8 cellular contexts compared by ENCODE assay signal in the genomic region with DNA sequence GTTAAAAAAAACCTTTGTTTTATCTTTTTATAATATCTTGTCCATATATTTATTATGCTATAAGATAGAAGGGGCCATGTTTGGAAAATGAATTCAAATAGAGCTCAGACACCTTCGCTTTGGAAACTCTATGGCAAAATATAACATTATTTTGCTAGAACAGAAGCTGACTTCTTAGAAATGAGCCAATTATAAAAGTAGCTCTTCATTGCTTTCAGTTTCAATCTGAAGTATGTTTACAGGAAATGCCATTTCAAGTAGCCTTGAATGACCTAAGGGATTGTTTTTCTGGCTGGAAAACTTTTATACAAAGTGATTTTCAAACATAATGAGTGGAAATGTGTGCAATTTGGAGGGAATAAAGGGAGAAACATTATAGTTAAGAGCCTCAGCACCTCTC. TPM values are rescaled to one million over a fixed set of nuclear protein-coding genes. Genes with fewer than 3 reads are reported as not detected.
DNase-seq lines count a peak whose midpoint lies in the region; ATAC-seq and TF ChIP-seq lines count a peak whose summit lies in the region.

No MANE protein-coding gene starts in this region.

- peaks cover 0 to 13% (median 6%) of the 10 kb centered on the region in 8 donors for H3K9me3 Mint-ChIP-seq in CD4-positive, alpha-beta memory T cell
- H3K9me3 Mint-ChIP-seq in dendritic cell treated with granulocyte-macrophage colony-stimulating factor and Interleukin-4, amounts not matched to agents 40 ng/mL and 50 ng/mL, for 4 days, result no peaks in the 10 kb centered on the region

- peak in 3 of 5 donors; percentile 17 to 27 (median 18) for DNase-seq in CD4-positive, alpha-beta memory T cell
- no peak for DNase-seq in gastrocnemius medialis
- DNase-seq in cortex of kidney (lab: John Stamatoyannopoulos, UW), result no peak
- DNase-seq in cerebellum (ENCODE audit: low spot score), result no peak
- DNase-seq in tibial artery, result no peak

- H3K27me3 ChIP-seq in CD4-positive, alpha-beta memory T cell (ENCODE audit: insufficient read depth, low read length), result no peaks in the 10 kb centered on the region
- H3K27me3 ChIP-seq in gastrocnemius medialis (no peaks in the 10 kb centered on the region), tibial artery (no peaks in the 10 kb centered on the region)

- H3K4me3 Mint-ChIP-seq in CD4-positive, alpha-beta memory T cell, result peak overlapping the region; percentile 37 to 84 (median 70)
- H3K4me3 Mint-ChIP-seq in dendritic cell treated with granulocyte-macrophage colony-stimulating factor and Interleukin-4, amounts not matched to agents 40 ng/mL and 50 ng/mL, for 4 days, result no peak overlapping the region

- H3K4me1 Mint-ChIP-seq in CD4-positive, alpha-beta memory T cell, result peaks cover 30 to 66% (median 47%) of the 10 kb centered on the region in 4 donors
- H3K4me1 Mint-ChIP-seq in dendritic cell treated with granulocyte-macrophage colony-stimulating factor and Interleukin-4, amounts not matched to agents 40 ng/mL and 50 ng/mL, for 4 days (ENCODE audit: low read depth), result peaks cover 28% of the 10 kb centered on the region

- intact Hi-C loops in CD4-positive, alpha-beta memory T cell (cut with micrococcal nuclease), result loop anchor here (1.0 to 5.0 kb wide), 3 partner anchors 11 to 47 kb away; no protein-coding TSS in a partner anchor
- intact Hi-C loops in dendritic cell treated with granulocyte-macrophage colony-stimulating factor and Interleukin-4, amounts not matched to agents 40 ng/mL and 50 ng/mL, for 4 days (cut with micrococcal nuclease), result no loop called here
- intact Hi-C loops in gastrocnemius medialis (cut with DNase I; ENCODE audit: low total_unique reads) (no loop called here), tibial artery (cut with DNase I; ENCODE audit: low total_unique reads) (no loop called here)

- H3K4me3 ChIP-seq in CD4-positive, alpha-beta memory T cell (ENCODE audit: low read length in 2 of 2), result peak overlapping the region in 1 of 2 donors; percentile 7
- H3K4me3 ChIP-seq in gastrocnemius medialis (no peak overlapping the region), tibial artery (no peak overlapping the region)

- H3K27me3 Mint-ChIP-seq in CD4-positive, alpha-beta memory T cell, result no peaks in the 10 kb centered on the region
- H3K27me3 Mint-ChIP-seq in dendritic cell treated with granulocyte-macrophage colony-stimulating factor and Interleukin-4, amounts not matched to agents 40 ng/mL and 50 ng/mL, for 4 days, result no peaks in the 10 kb centered on the region

- POLR2A ChIA-PET in CD4-positive, alpha-beta memory T cell (lab: Charles Lee; ENCODE audit: partially characterized antibody), result interaction anchor here (0.6 to 4.2 kb wide), 17 partner anchors 10 to 319 kb away, joined by 3 to 52 read pairs (median 5); a partner anchor contains a TSS

- CTCF ChIA-PET in CD4-positive, alpha-beta memory T cell (lab: Charles Lee; ENCODE audit: partially characterized antibody), result interaction anchor here (0.8 to 3.7 kb wide), 14 partner anchors 8 to 326 kb away, joined by 3 to 22 read pairs (median 4); a partner anchor contains a TSS

- peak overlapping the region; percentile 62 to 94 (median 81) for H3K27ac Mint-ChIP-seq in CD4-positive, alpha-beta memory T cell
- peak overlapping the region; percentile 69 for H3K27ac Mint-ChIP-seq in dendritic cell treated with granulocyte-macrophage colony-stimulating factor and Interleukin-4, amounts not matched to agents 40 ng/mL and 50 ng/mL, for 4 days

- in situ Hi-C loops in gastrocnemius medialis (cut with MboI; ENCODE audit: low sequenced_read_pairs in 4 of 4), result no loop called here

- peaks cover 3 to 17% of the 10 kb centered on the region in 2 donors for H3K36me3 Mint-ChIP-seq in CD4-positive, alpha-beta memory T cell
- peaks cover 6% of the 10 kb centered on the region for H3K36me3 Mint-ChIP-seq in dendritic cell treated with granulocyte-macrophage colony-stimulating factor and Interleukin-4, amounts not matched to agents 40 ng/mL and 50 ng/mL, for 4 days (ENCODE audit: low read depth)

- no peaks in the 10 kb centered on the region for H3K9me3 ChIP-seq in CD4-positive, alpha-beta memory T cell (ENCODE audit: control insufficient read depth in 1 of 2, low read length in 2 of 2)
- H3K9me3 ChIP-seq in gastrocnemius medialis, result peaks cover 0 to under 1% (median 0%) of the 10 kb centered on the region in 3 donors
- H3K9me3 ChIP-seq in tibial artery, result no peaks in the 10 kb centered on the region

- TF ChIP-seq CTCF in gastrocnemius medialis (IDR thresholded peaks at IDR 0.05 in 4 of 5, conservative IDR thresholded peaks at IDR 0.05 in 1 of 5), result no peak
- no peak for TF ChIP-seq CTCF in tibial artery (IDR thresholded peaks at IDR 0.05)

- ATAC-seq in GM19455 (IDR thresholded peaks at IDR 0.05; ENCODE audit: unreplicated experiment) (peak; percentile 91), HG03571 (IDR thresholded peaks at IDR 0.05; ENCODE audit: unreplicated experiment) (peak; percentile 87), gastrocnemius medialis (peak in 1 of 2 donors; percentile 49)

- peaks cover 62% of the 10 kb centered on the region for H3K4me1 ChIP-seq in CD4-positive, alpha-beta memory T cell (ENCODE audit: insufficient read depth, low read length)
- peaks cover 7 to 23% of the 10 kb centered on the region in 2 donors for H3K4me1 ChIP-seq in gastrocnemius medialis
- H3K4me1 ChIP-seq in tibial artery, result peaks cover 0 to 22% (median 7%) of the 10 kb centered on the region in 4 donors

- no peaks in the 10 kb centered on the region for H3K36me3 ChIP-seq in CD4-positive, alpha-beta memory T cell (ENCODE audit: insufficient read depth, low read length)
- H3K36me3 ChIP-seq in gastrocnemius medialis (no peaks in the 10 kb centered on the region), tibial artery (no peaks in the 10 kb centered on the region)

- TF ChIP-seq POLR2A in gastrocnemius medialis (IDR thresholded peaks at IDR 0.05), result no peak

- H3K27ac ChIP-seq in CD4-positive, alpha-beta memory T cell (ENCODE audit: low read depth, low read length), result no peak overlapping the region
- peak overlapping the region; percentile 52 to 72 (median 60) for H3K27ac ChIP-seq in gastrocnemius medialis
- H3K27ac ChIP-seq in tibial artery, result peak overlapping the region in 1 of 2 donors; percentile 22

RNA-seq across cellular contexts. Expression of a gene that starts 37.8 kb away (rescaled TPM):
- 10 to 100 TPM; 76.3 to 79.2 TPM for total RNA-seq in CD4-positive, alpha-beta memory T cell
- polyA plus RNA-seq in CD4-positive, alpha-beta memory T cell, result 100 to 1,000 TPM in 1 of 2 donors, 10 to 100 TPM in 1; 37.9 to 124 TPM
- 1 to 10 TPM in 1 of 4 donors, under 1 TPM in 2, not detected in 1; 0.13 to 1.0 (median 0.25) TPM for total RNA-seq in gastrocnemius medialis
- not detected for total RNA-seq in cerebellum

RNA-seq across cellular contexts. Expression of a gene that starts 53.4 kb away (rescaled TPM):
- total RNA-seq in CD4-positive, alpha-beta memory T cell, result under 1 TPM; 0.17 to 0.23 TPM
- under 1 TPM; 0.17 to 0.30 TPM for polyA plus RNA-seq in CD4-positive, alpha-beta memory T cell
- total RNA-seq in gastrocnemius medialis (not detected), cerebellum (0.73 TPM)

Comparison
In these comparisons a context has a peak if more than half of its experiments do, and no peak if none do; other contexts are left out.
1. DNase-seq: peak in CD4-positive, alpha-beta memory T cell (3 of 5); none in gastrocnemius medialis (0 of 2), cortex of kidney (single experiment), cerebellum (single experiment) and tibial artery (0 of 2).
2. RNA of a gene that starts 37.8 kb away (total RNA-seq): 76.3 to 79.2 TPM in CD4-positive, alpha-beta memory T cell; 0.13 to 1.0 TPM in gastrocnemius medialis and not detected in cerebellum (single experiment); every median in the first group is over 10 times any median in the second.